Comparison of ENCODE assay signal across 8 cellular contexts in the genomic region with DNA sequence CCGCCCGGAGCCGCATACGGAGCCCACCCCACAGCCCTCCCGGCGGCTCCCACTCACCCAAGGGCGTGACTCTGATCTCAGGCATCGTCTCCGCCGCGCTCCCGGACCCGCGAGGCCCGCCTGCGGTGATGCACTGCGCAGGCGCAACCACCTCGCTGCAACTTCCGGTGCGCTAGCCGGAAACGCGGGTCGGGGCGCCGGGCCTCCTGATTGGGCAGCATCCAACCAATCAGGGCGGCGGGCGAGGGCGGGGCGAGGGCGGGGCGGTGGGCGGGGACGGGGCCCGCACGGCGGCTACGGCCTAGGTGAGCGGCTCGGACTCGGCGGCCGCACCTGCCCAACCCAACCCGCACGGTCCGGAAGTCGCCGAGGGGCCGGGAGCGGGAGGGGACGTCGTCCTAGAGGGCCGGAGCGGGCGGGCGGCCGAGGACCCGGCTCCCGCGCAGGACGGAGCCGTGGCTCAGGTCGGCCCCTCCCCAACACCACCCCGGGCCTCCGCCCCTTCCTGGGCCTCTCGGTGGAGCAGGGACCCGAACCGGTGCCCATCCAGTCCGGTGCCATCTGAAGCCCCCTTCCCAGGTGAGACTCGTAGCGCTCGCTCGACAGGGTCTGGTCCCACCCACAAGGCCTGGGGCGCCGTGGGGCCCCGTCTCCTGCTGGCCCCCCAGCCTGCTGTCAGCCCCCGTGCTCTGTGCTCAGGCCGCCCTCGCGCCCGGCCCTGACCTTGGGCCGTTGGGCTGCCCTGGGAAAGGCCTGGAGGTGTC. TPM values are rescaled to one million over a fixed set of nuclear protein-coding genes. Genes with fewer than 3 reads are reported as not detected.
DNase-seq lines count a peak whose midpoint lies in the region; ATAC-seq and TF ChIP-seq lines count a peak whose summit lies in the region.

A gene (plus strand): TSS at position 279 of the 764 bp plus-strand sequence. CDS start 2,109 bp downstream, outside the sequence.
A gene (minus strand): TSS at position 137 of the 764 bp plus-strand sequence. CDS start 52 bp downstream, at position 85.

- H3K9me3 Mint-ChIP-seq in GM23338 = no peaks in the 10 kb centered on the region; the same call in 2 of the 3 replicates

- H2AFZ ChIP-seq in GM23338 = no peak within 1 kb of the TSS

- H3K4me1 Mint-ChIP-seq in GM23338 = peaks cover 11% of the 10 kb centered on the region

- DNase-seq in EL = peak; percentile 91
- DNase-seq in GM23338 (ENCODE audit: low spot score) = peak; percentile 95
- DNase-seq in LHCN-M2 (ENCODE audit: low read depth) = peak; percentile 85
- DNase-seq in SJSA1 (ENCODE audit: low read depth in 1 of 2, low spot score in 2 of 2) = peak; percentile 77 to 96
- DNase-seq in activated naive CD4-positive, alpha-beta T cell (lab: John Stamatoyannopoulos, UW) = peak; percentile 89 to 95 (median 93)
- peak; percentile 72 for DNase-seq in foreskin melanocyte

- H3K27me3 ChIP-seq in GM23338 (ENCODE audit: insufficient read depth) (no peaks in the 10 kb centered on the region), SJSA1 (replicated peaks) (no peaks in the 10 kb centered on the region), neutrophil (no peaks in the 10 kb centered on the region)

- peaks cover 8% of the 10 kb centered on the region; the same call in 1 of the 2 replicates for H3F3A ChIP-seq in GM23338 (replicated peaks; ENCODE audit: low read depth)

- no peak within 1 kb of the TSS for H3K27ac ChIP-seq in GM23338 (ENCODE audit: low read depth)
- H3K27ac ChIP-seq in SJSA1 = peak within 1 kb of the TSS; percentile 75
- peak within 1 kb of the TSS; percentile 82 for H3K27ac ChIP-seq in neutrophil

- peaks cover 5% of the 10 kb centered on the region; the same call in 1 of the 2 replicates for H4K20me1 ChIP-seq in GM23338 (replicated peaks; ENCODE audit: insufficient read depth)

- no peaks in the 10 kb centered on the region for H3K9me2 ChIP-seq in GM23338 (ENCODE audit: insufficient read depth)

- H3K4me2 ChIP-seq in GM23338 = peak within 1 kb of the TSS; percentile 93

- H3K4me3 ChIP-seq in GM23338 = peak within 1 kb of the TSS; percentile 85
- H3K4me3 ChIP-seq in SJSA1 = peak within 1 kb of the TSS; percentile 100
- H3K4me3 ChIP-seq in neutrophil (ENCODE audit: low read depth in 1 of 2, low read length in 1 of 2) = peak within 1 kb of the TSS; percentile 82 to 94

- peak within 1 kb of the TSS; percentile 85 for H3K4me3 Mint-ChIP-seq in GM23338

- peaks cover 19% of the 10 kb centered on the region for H3K27me3 Mint-ChIP-seq in GM23338 (ENCODE audit: insufficient read depth, low read depth, poor library complexity)

- no peaks in the 10 kb centered on the region; the same call in 1 of the 2 replicates for H3K9me3 ChIP-seq in SJSA1 (replicated peaks)
- H3K9me3 ChIP-seq in neutrophil = no peaks in the 10 kb centered on the region

- H3K4me1 ChIP-seq in GM23338 (ENCODE audit: insufficient read depth) (no peaks in the 10 kb centered on the region), SJSA1 (replicated peaks) (peaks cover 28% of the 10 kb centered on the region), neutrophil (ENCODE audit: control insufficient read depth in 1 of 2, insufficient read depth in 1 of 2, low read depth in 1 of 2, low read length in 1 of 2) (peaks cover 26 to 33% of the 10 kb centered on the region in 2 experiments)

- TF ChIP-seq CTCF in GM23338 (conservative IDR thresholded peaks at IDR 0.05; ENCODE audit: low read depth in 2 of 2) (no peak), neutrophil (IDR thresholded peaks at IDR 0.05) (peak; percentile 15), subcutaneous adipose tissue (IDR thresholded peaks at IDR 0.05; ENCODE audit: low read depth) (no peak)

- ATAC-seq in GM23338 = peak; percentile 87

- H3K79me2 ChIP-seq in GM23338 (replicated peaks; ENCODE audit: insufficient read depth) = peaks cover 45% of the 10 kb centered on the region

- no peak within 1 kb of the TSS for H3K27ac Mint-ChIP-seq in GM23338

- H3K36me3 ChIP-seq in GM23338 (ENCODE audit: insufficient read depth) = no peaks in the 10 kb centered on the region
- peaks cover 73% of the 10 kb centered on the region for H3K36me3 ChIP-seq in SJSA1
- peaks cover 46% of the 10 kb centered on the region for H3K36me3 ChIP-seq in neutrophil

- peaks cover 17% of the 10 kb centered on the region for H3K36me3 Mint-ChIP-seq in GM23338 (ENCODE audit: low read depth)

TF ChIP-seq in GM23338, 12 proteins besides CTCF, POLR2A, EP300 and RAD21:
- TF ChIP-seq POLR2AphosphoS5 (IDR thresholded peaks at IDR 0.05; ENCODE audit: low read depth) = peak; percentile 88
- no peak for TF ChIP-seq ZNF331 (CRISPR knock-in tag; IDR thresholded peaks at IDR 0.05; ENCODE audit: low read depth)
TF ChIP-seq in GM23338: peak in this region for 1.

RNA-seq across cellular contexts. Expression of the first gene that starts in this region (rescaled TPM):
- total RNA-seq in GM23338 (2014; rRNA removed; shearing (Covaris generic)) = 12.9 and 13.5 TPM in 2 replicates
- polyA plus RNA-seq in GM23338 (2016; fragmentation: Nextera tagmentation; extraction: Ambion mirVana) = 8.1 and 8.2 TPM in 2 replicates
- total RNA-seq in LHCN-M2 (2014; rRNA removed) (27.7 and 28.9 TPM in 2 replicates), subcutaneous adipose tissue (10 to 100 TPM in 1 of 4 donors, 1 to 10 TPM in 3; 4.9 to 33.0 (median 9.4) TPM)
- polyA plus RNA-seq in LHCN-M2 (2012) = 17.8 TPM
- total RNA-seq in SJSA1 (2014; rRNA removed; shearing (Covaris generic)) = 29.4 and 39.2 TPM in 2 replicates

RNA-seq across cellular contexts. Expression of the second gene that starts in this region (rescaled TPM):
- 140 and 161 TPM in 2 replicates for total RNA-seq in GM23338 (2014; rRNA removed; shearing (Covaris generic))
- 102 and 110 TPM in 2 replicates for polyA plus RNA-seq in GM23338 (2016; fragmentation: Nextera tagmentation; extraction: Ambion mirVana)
- 76.0 and 85.4 TPM in 2 replicates for total RNA-seq in LHCN-M2 (2014; rRNA removed)
- 77.4 TPM for polyA plus RNA-seq in LHCN-M2 (2012)
- 66.7 and 81.0 TPM in 2 replicates for total RNA-seq in SJSA1 (2014; rRNA removed; shearing (Covaris generic))
- 100 to 1,000 TPM in 1 of 4 donors, 10 to 100 TPM in 3; 50.5 to 122 (median 60.6) TPM for total RNA-seq in subcutaneous adipose tissue
